Comparison of ENCODE assay signal across 20 cellular contexts in the genomic region with DNA sequence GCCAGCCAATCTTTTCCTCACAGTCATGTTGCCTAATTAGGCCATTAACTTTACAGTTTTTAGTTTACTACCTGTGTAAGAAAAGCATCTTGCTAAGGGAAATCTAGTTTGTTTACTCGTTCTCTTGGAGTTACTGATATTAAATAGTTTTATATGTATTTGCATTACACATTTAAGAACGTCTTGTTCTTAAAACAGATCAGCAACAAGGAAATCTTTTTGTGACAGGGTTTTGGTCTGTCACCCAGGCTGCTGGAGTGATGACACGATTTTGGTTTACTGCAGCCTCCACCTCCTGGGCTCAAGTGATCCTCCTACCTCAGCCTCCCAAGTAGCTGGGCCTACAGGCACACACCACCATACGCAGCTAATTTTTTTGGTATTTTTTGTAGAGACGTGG. TPM values are rescaled to one million over a fixed set of nuclear protein-coding genes. Genes with fewer than 3 reads are reported as not detected.
"Had no signal": no experiment of that assay in that cellular context is flagged by ENCODE, and none has a peak within 500 bp of the region (broad histone marks: within the 10 kb centered on the region; RNA-seq: fewer than 3 reads in every experiment).

No MANE protein-coding gene starts in this region.

- H3K9me3 ChIP-seq: MG63, SJSA1 had no signal

- H3K4me3 ChIP-seq: MG63, SJSA1, SK-N-MC had no signal

- H3K27ac ChIP-seq: SJSA1 had no signal

- H3K27me3 ChIP-seq: MG63, SJSA1 had no signal

- DNase-seq: KBM-7, MG63, NCI-H1092, NCI-H1105 treated with DMSO at 0.1 percent for 48 hours, NCI-H1417 treated with DMSO at 0.1 percent for 48 hours, NCI-H146, NCI-H187, NCI-H2029, NCI-H2081 treated with DMSO at 0.1 percent for 48 hours, NCI-H2171, NCI-H226, NCI-H446, NCI-H510A, NCI-H524 treated with DMSO at 0.1 percent for 48 hours, NCI-H774, SHP77 treated with DMSO at 0.1 percent for 48 hours had no signal

RNA-seq across cellular contexts. Expression of a gene that starts 55.1 kb away (rescaled TPM):
- total RNA-seq: LHCN-M2, Right ventricle myocardium inferior, SJSA1 had no signal
